ENCODE assay signal across 8 cellular contexts in the genomic region with DNA sequence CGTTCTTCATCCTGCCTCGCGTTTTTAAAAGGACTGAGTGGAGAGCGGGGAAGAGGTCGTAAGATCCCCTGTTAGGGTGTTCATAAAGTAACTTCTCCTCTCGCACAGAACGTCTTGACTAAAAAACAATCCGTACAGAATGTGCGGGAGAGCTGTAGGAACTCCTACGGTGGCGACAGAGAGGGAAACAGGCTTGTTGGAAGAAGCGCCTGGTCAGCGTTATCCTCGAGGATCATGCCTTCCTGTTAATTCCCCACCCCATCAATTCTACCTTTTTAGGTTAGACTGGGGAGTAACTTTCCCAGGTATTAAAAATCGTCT. TPM values are rescaled to one million over a fixed set of nuclear protein-coding genes. Genes with fewer than 3 reads are reported as not detected.
DNase-seq lines count a peak whose midpoint lies in the region; ATAC-seq and TF ChIP-seq lines count a peak whose summit lies in the region.

No MANE protein-coding gene starts in this region.

- H3K4me1 ChIP-seq in ACC112 (ENCODE audit: control insufficient read depth, insufficient read depth, low read length, unreplicated experiment) (peaks cover 21% of the 10 kb centered on the region), OCI-LY7 (ENCODE audit: insufficient read depth, low read length, poor library complexity, severe bottlenecking) (peaks cover 30% of the 10 kb centered on the region), muscle layer of colon (ENCODE audit: insufficient read depth, low read length) (peaks cover 22% of the 10 kb centered on the region)
- H3K4me1 ChIP-seq in effector memory CD4-positive, alpha-beta T cell (ENCODE audit: control insufficient read depth, insufficient read depth, low read length, poor library complexity, severe bottlenecking) = peaks cover 9% of the 10 kb centered on the region

- TF ChIP-seq CTCF in GM12875 (IDR thresholded peaks at IDR 0.05; ENCODE audit: borderline replicate concordance, insufficient read depth, low read depth, low read length) (no peak), OCI-LY7 (conservative IDR thresholded peaks at IDR 0.05; ENCODE audit: low read length) (no peak), GM20000 (IDR thresholded peaks at IDR 0.05; ENCODE audit: extremely low read depth, missing control alignments) (no peak)

- H3K9ac ChIP-seq in muscle layer of colon (ENCODE audit: low read length) = peak overlapping the region; percentile 80

- POLR2A ChIA-PET in OCI-LY7 (lab: Charles Lee) = interaction anchor here (1.1 to 3.6 kb wide), 6 partner anchors 9 to 264 kb away, joined by 4 to 19 read pairs (median 6); no protein-coding TSS in a partner anchor

- H3K4me3 ChIP-seq in ACC112 (ENCODE audit: low read depth, low read length) (peak overlapping the region; percentile 88), GM12875 (ENCODE audit: low read depth, low read length) (peak overlapping the region; percentile 99), OCI-LY7 (ENCODE audit: low read depth, low read length, poor library complexity, severe bottlenecking) (peak overlapping the region; percentile 99), muscle layer of colon (ENCODE audit: low read depth in 1 of 2, low read length in 2 of 2) (peak overlapping the region; percentile 92 to 98)
- peak overlapping the region; percentile 89 for H3K4me3 ChIP-seq in effector memory CD4-positive, alpha-beta T cell (ENCODE audit: insufficient read depth, low read depth, low read length, poor library complexity, severe bottlenecking)

- peaks cover 20% of the 10 kb centered on the region for H4K20me1 ChIP-seq in OCI-LY7 (ENCODE audit: insufficient read depth, low read length)

- DNase-seq in OCI-LY7 (ENCODE audit: low spot score) = no peak
- no peak for DNase-seq in effector memory CD4-positive, alpha-beta T cell
- no peak for DNase-seq in GM20000 (ENCODE audit: low spot score)
- no peak for DNase-seq in HPDE6-E6E7 (ENCODE audit: extremely low spot score)

- H3K9me2 ChIP-seq in OCI-LY7 (ENCODE audit: insufficient read depth, low read length) = no peaks in the 10 kb centered on the region

- H2AFZ ChIP-seq in ACC112 (ENCODE audit: low read length, unreplicated experiment) (peak overlapping the region; percentile 99), OCI-LY7 (ENCODE audit: low read length) (peak overlapping the region; percentile 89)

- peak overlapping the region; percentile 29 for H3K27ac ChIP-seq in ACC112 (ENCODE audit: low read depth, low read length)
- H3K27ac ChIP-seq in OCI-LY7 (ENCODE audit: low read depth, low read length, poor library complexity, severe bottlenecking) = peak overlapping the region; percentile 96
- H3K27ac ChIP-seq in effector memory CD4-positive, alpha-beta T cell (ENCODE audit: insufficient read depth, low read length, poor library complexity, severe bottlenecking) = peak overlapping the region; percentile 90
- H3K27ac ChIP-seq in muscle layer of colon (ENCODE audit: low read depth, low read length) = peak overlapping the region; percentile 65

- peak; percentile 5 for ATAC-seq in HG02970 (IDR thresholded peaks at IDR 0.05; ENCODE audit: low FRiP score, unreplicated experiment)

- H3K79me2 ChIP-seq in ACC112 (ENCODE audit: control insufficient read depth, insufficient read depth, low read length, unreplicated experiment) = peaks cover 45% of the 10 kb centered on the region
- peaks cover 45% of the 10 kb centered on the region for H3K79me2 ChIP-seq in OCI-LY7 (ENCODE audit: insufficient read depth, low read depth, low read length)

- CTCF ChIA-PET in OCI-LY7 (lab: Charles Lee; ENCODE audit: unreplicated experiment) = no interaction called here

- peaks cover 14% of the 10 kb centered on the region; the same call in 1 of the 2 replicates for H3K9me3 ChIP-seq in OCI-LY7 (ENCODE audit: low read length)
- no peaks in the 10 kb centered on the region for H3K9me3 ChIP-seq in effector memory CD4-positive, alpha-beta T cell (ENCODE audit: control insufficient read depth, low read length)
- no peaks in the 10 kb centered on the region for H3K9me3 ChIP-seq in muscle layer of colon (ENCODE audit: low read length)

- intact Hi-C loops in OCI-LY7 (cut with micrococcal nuclease; ENCODE audit: unreplicated experiment) = loop anchor here (5.0 kb wide), 3 partner anchors 225 to 820 kb away; partner anchors contain the start of genes C12orf75 and CHST11

- TSS peak; percentile 82 for BruUV-seq in OCI-LY7 (replicated peaks; lab: Mats Ljungman, UMichigan)

- peaks cover 10% of the 10 kb centered on the region for H3K36me3 ChIP-seq in ACC112 (ENCODE audit: insufficient read depth, low read length)
- H3K36me3 ChIP-seq in OCI-LY7 (ENCODE audit: insufficient read depth, low read length) = peaks cover 27% of the 10 kb centered on the region
- peaks cover 3% of the 10 kb centered on the region for H3K36me3 ChIP-seq in effector memory CD4-positive, alpha-beta T cell (ENCODE audit: control insufficient read depth, insufficient read depth, low read length)
- no peaks in the 10 kb centered on the region for H3K36me3 ChIP-seq in muscle layer of colon (ENCODE audit: insufficient read depth, low read length)

- peak overlapping the region; percentile 68 for H3K4me2 ChIP-seq in OCI-LY7 (ENCODE audit: low read length)

- no peaks in the 10 kb centered on the region for H3K27me3 ChIP-seq in ACC112 (ENCODE audit: insufficient read depth, low read length)
- H3K27me3 ChIP-seq in effector memory CD4-positive, alpha-beta T cell (replicated peaks; ENCODE audit: control insufficient read depth, insufficient read depth, low read length, poor library complexity, severe bottlenecking) = peaks cover 4% of the 10 kb centered on the region
- H3K27me3 ChIP-seq in muscle layer of colon (ENCODE audit: control insufficient read depth in 1 of 2, insufficient read depth in 2 of 2, low read length in 2 of 2) = no peaks in the 10 kb centered on the region

RNA-seq across cellular contexts. Expression of gene WASHC4, which starts 0.4 kb away (rescaled TPM):
- total RNA-seq in OCI-LY7 (2014; rRNA removed; shearing (Covaris generic)) = 54.8 and 63.6 TPM in 2 replicates
- total RNA-seq in OCI-LY7 (2022) = 68.5 and 71.8 TPM in 2 replicates

RNA-seq across cellular contexts. Expression of gene ALDH1L2, which starts 22.9 kb away (rescaled TPM):
- total RNA-seq in OCI-LY7 (2014; rRNA removed; shearing (Covaris generic)) = 0.08 TPM in 1 of 2 replicates, not detected in the other
- 0.25 and 0.31 TPM in 2 replicates for total RNA-seq in OCI-LY7 (2022)

Comparison
In these comparisons a context has a peak if more than half of its experiments do, and no peak if none do; other contexts are left out.
1. H3K27ac ChIP-seq: peak in every context shown above with its lines; median percentile 96 in OCI-LY7; 90 in effector memory CD4-positive, alpha-beta T cell; 65 in muscle layer of colon; 29 in ACC112.